17 cellular contexts compared by ENCODE assay signal in genomic region chr10:78371118-78371517, GRCh38.
DNase-seq lines count a peak whose midpoint lies in the region; ATAC-seq and TF ChIP-seq lines count a peak whose summit lies in the region.
"Had no signal": no experiment of that assay in that cellular context is flagged by ENCODE, and none has a peak within 500 bp of the region (broad histone marks: within the 10 kb centered on the region; RNA-seq: fewer than 3 reads in every experiment).

No MANE protein-coding gene starts in this region.

- H2BK12ac ChIP-seq in trophoblast cell (ENCODE audit: low read length) = no peak overlapping the region

- H3K4me3 Mint-ChIP-seq in GM23338 = no peak overlapping the region
- no peak overlapping the region for H3K4me3 Mint-ChIP-seq in endodermal cell

- 69 to 71% methylated on average over 4 of the region's 4 CpGs for WGBS in endodermal cell (ENCODE audit: insufficient coverage in 1 of 2, insufficient read length in 1 of 2), 2 experiments
- no CpG with 5 or more reads among the region's 4 CpGs for WGBS in trophoblast cell (ENCODE audit: extremely low coverage, insufficient coverage, insufficient read length)

- no peaks in the 10 kb centered on the region for H3F3A ChIP-seq in GM23338 (replicated peaks; ENCODE audit: low read depth)

- H4K12ac ChIP-seq in trophoblast cell (ENCODE audit: low read depth, low read length) = no peak overlapping the region

- H2AK5ac ChIP-seq in trophoblast cell (ENCODE audit: low read length) = no peak overlapping the region

- H3K9ac ChIP-seq in endodermal cell (ENCODE audit: extremely low read depth, low read length, poor library complexity, severe bottlenecking) (no peak overlapping the region), trophoblast cell (ENCODE audit: low read length) (no peak overlapping the region)
- H3K9ac ChIP-seq: GM23248 had no signal

- no peak overlapping the region for H3K4ac ChIP-seq in trophoblast cell (ENCODE audit: low read depth, low read length)

- TF ChIP-seq CTCF in GM23338 (conservative IDR thresholded peaks at IDR 0.05; ENCODE audit: low read depth in 2 of 2) (no peak), endodermal cell (conservative IDR thresholded peaks at IDR 0.05) (no peak)

- H3K27me3 ChIP-seq in GM23338 (ENCODE audit: insufficient read depth) (no peaks in the 10 kb centered on the region), endodermal cell (ENCODE audit: control insufficient read depth, insufficient read depth, low read length, poor library complexity, severe bottlenecking) (no peaks in the 10 kb centered on the region), trophoblast cell (ENCODE audit: insufficient read depth, low read length) (no peaks in the 10 kb centered on the region)
- H3K27me3 ChIP-seq: upper lobe of left lung had no signal

- ATAC-seq in GM23338 (peak; percentile 78), HG03521 (IDR thresholded peaks at IDR 0.05; ENCODE audit: unreplicated experiment) (no peak), GM21576 (IDR thresholded peaks at IDR 0.05; ENCODE audit: unreplicated experiment) (no peak)
- ATAC-seq: stimulated activated naive CD8-positive, alpha-beta T cell treated with anti-CD3 and anti-CD28 coated beads, Interleukin-15, Interleukin-2, amounts not matched to agents 100 U/mL and 50 U/mL, for 24 hours had no signal

- no peaks in the 10 kb centered on the region for H3K4me1 ChIP-seq in GM23338 (ENCODE audit: insufficient read depth)
- no peaks in the 10 kb centered on the region for H3K4me1 ChIP-seq in endodermal cell (ENCODE audit: control insufficient read depth, insufficient read depth, low read length)
- peaks cover 13% of the 10 kb centered on the region in 2 experiments for H3K4me1 ChIP-seq in trophoblast cell (ENCODE audit: control insufficient read depth in 1 of 2, insufficient read depth in 2 of 2, low read length in 2 of 2)
- H3K4me1 ChIP-seq: Caco-2, upper lobe of left lung had no signal

- no peaks in the 10 kb centered on the region for H4K20me1 ChIP-seq in GM23338 (replicated peaks; ENCODE audit: insufficient read depth)

- H3K79me1 ChIP-seq in trophoblast cell (ENCODE audit: low read length) = peaks cover 26% of the 10 kb centered on the region

- H2BK120ac ChIP-seq in trophoblast cell (ENCODE audit: insufficient read depth, low read length, poor library complexity) = peak overlapping the region; percentile 11

- no peak overlapping the region for H3K14ac ChIP-seq in trophoblast cell (ENCODE audit: low read length)

- no peak overlapping the region for H4K8ac ChIP-seq in trophoblast cell (ENCODE audit: low read depth, low read length)

- H3K9me3 Mint-ChIP-seq in GM23338 (no peaks in the 10 kb centered on the region), endodermal cell (no peaks in the 10 kb centered on the region)

- H3K36me3 Mint-ChIP-seq in GM23338 (ENCODE audit: low read depth) (no peaks in the 10 kb centered on the region), endodermal cell (ENCODE audit: low read depth) (no peaks in the 10 kb centered on the region)

- DNase-seq in GM23338 (ENCODE audit: low spot score) = no peak
- peak; percentile 27 for DNase-seq in NCI-H82 treated with DMSO at 0.1 percent for 48 hours (lab: John Stamatoyannopoulos, UW; ENCODE audit: unreplicated experiment)
- DNase-seq in endodermal cell = peak; percentile 66
- no peak for DNase-seq in trophoblast cell
- DNase-seq in Ammon's horn (ENCODE audit: low spot score) = no peak
- DNase-seq: activated CD4-positive, alpha-beta T cell treated with anti-CD3 and anti-CD28 coated beads for 4 hours; activated CD8-positive, alpha-beta memory T cell treated with anti-CD3 and anti-CD28 coated beads, Interleukin-2, amount 50 U/mL, for 4 hours; activated naive CD4-positive, alpha-beta T cell treated with Interleukin-2 at 50 U/mL for 16 hours; AML-193; Caco-2; GM23248; NCI-H345; stimulated activated CD4-positive, alpha-beta T cell treated with anti-CD3 and anti-CD28 coated beads, Interleukin-2, amount 100 ng/mL, for 24 hours; stimulated activated naive CD8-positive, alpha-beta T cell treated with anti-CD3 and anti-CD28 coated beads, Interleukin-15, Interleukin-2, amounts not matched to agents 100 U/mL and 50 U/mL, for 24 hours; upper lobe of left lung had no signal

- no peak overlapping the region for H3K23ac ChIP-seq in trophoblast cell (ENCODE audit: low read length)

- H3K4me2 ChIP-seq in GM23338 (no peak overlapping the region), trophoblast cell (ENCODE audit: low read length) (no peak overlapping the region)

- H3K18ac ChIP-seq in trophoblast cell (ENCODE audit: low read length) = no peak overlapping the region

- H3K9me3 ChIP-seq in endodermal cell (ENCODE audit: control insufficient read depth, low read length) (no peaks in the 10 kb centered on the region), trophoblast cell (ENCODE audit: insufficient read depth, low read depth, low read length) (no peaks in the 10 kb centered on the region)
- H3K9me3 ChIP-seq: Caco-2, upper lobe of left lung had no signal

- H3K36me3 ChIP-seq in GM23338 (ENCODE audit: insufficient read depth) (no peaks in the 10 kb centered on the region), endodermal cell (ENCODE audit: control insufficient read depth, insufficient read depth, low read length) (no peaks in the 10 kb centered on the region), trophoblast cell (ENCODE audit: control insufficient read depth in 1 of 2, insufficient read depth in 2 of 2, low read length in 2 of 2) (no peaks in the 10 kb centered on the region)
- H3K36me3 ChIP-seq: upper lobe of left lung had no signal

- no peak overlapping the region for H2BK5ac ChIP-seq in trophoblast cell (ENCODE audit: low read depth, low read length, poor library complexity)

- H3K4me3 ChIP-seq in GM23338 (no peak overlapping the region), endodermal cell (ENCODE audit: low read length) (no peak overlapping the region), trophoblast cell (ENCODE audit: low read depth, low read length) (no peak overlapping the region)
- H3K4me3 ChIP-seq: GM23248, upper lobe of left lung had no signal

- H3K27ac Mint-ChIP-seq in GM23338 (no peak overlapping the region), endodermal cell (no peak overlapping the region)

- no peaks in the 10 kb centered on the region for H3K9me2 ChIP-seq in GM23338 (ENCODE audit: insufficient read depth)

- H3K79me2 ChIP-seq in GM23338 (replicated peaks; ENCODE audit: insufficient read depth) (no peaks in the 10 kb centered on the region), trophoblast cell (ENCODE audit: control insufficient read depth, insufficient read depth, low read length, poor library complexity) (no peaks in the 10 kb centered on the region)

- peaks cover 7% of the 10 kb centered on the region for H3K4me1 Mint-ChIP-seq in GM23338
- H3K4me1 Mint-ChIP-seq in endodermal cell = peaks cover 20% of the 10 kb centered on the region

- H3K27me3 Mint-ChIP-seq in GM23338 (ENCODE audit: insufficient read depth, low read depth, poor library complexity) (peaks cover 6% of the 10 kb centered on the region), endodermal cell (ENCODE audit: insufficient read depth) (peaks cover 10% of the 10 kb centered on the region)

- no peak overlapping the region for H2AFZ ChIP-seq in GM23338
- H2AFZ ChIP-seq in trophoblast cell (ENCODE audit: insufficient read depth, low read length, poor library complexity) = no peak overlapping the region
- H2AFZ ChIP-seq: GM23248 had no signal

- H4K91ac ChIP-seq in trophoblast cell (ENCODE audit: low read depth, low read length) = peak overlapping the region; percentile 52

- no peak overlapping the region for H3K27ac ChIP-seq in GM23338 (ENCODE audit: low read depth)
- no peak overlapping the region for H3K27ac ChIP-seq in endodermal cell (ENCODE audit: low read depth, low read length)
- H3K27ac ChIP-seq in trophoblast cell (ENCODE audit: low read depth, low read length) = no peak overlapping the region
- H3K27ac ChIP-seq: GM23248, upper lobe of left lung had no signal

TF ChIP-seq in GM23338, 12 proteins besides CTCF, POLR2A, EP300 and RAD21 (continues in another document):
- TF ChIP-seq ZNF114 (CRISPR knock-in tag; IDR thresholded peaks at IDR 0.05) = no peak
- no peak for TF ChIP-seq EZH2phosphoT487 (IDR thresholded peaks at IDR 0.05; ENCODE audit: unreplicated experiment)
- no peak for TF ChIP-seq EZH2 (IDR thresholded peaks at IDR 0.05; ENCODE audit: low read depth, unreplicated experiment)
- TF ChIP-seq STAT1 (IDR thresholded peaks at IDR 0.05; ENCODE audit: unreplicated experiment) = no peak
- no peak for TF ChIP-seq ZNF331 (CRISPR knock-in tag; IDR thresholded peaks at IDR 0.05; ENCODE audit: low read depth)
- no peak for TF ChIP-seq JUNB (IDR thresholded peaks at IDR 0.05; ENCODE audit: unreplicated experiment)
- no peak for TF ChIP-seq REST (IDR thresholded peaks at IDR 0.05; ENCODE audit: unreplicated experiment)
- no peak for TF ChIP-seq NANOG (IDR thresholded peaks at IDR 0.05; ENCODE audit: borderline replicate concordance)

Comparison
In these comparisons a context has a peak if more than half of its experiments do, and no peak if none do; other contexts are left out.
1. DNase-seq: peak in NCI-H82 treated with DMSO at 0.1 percent for 48 hours (single experiment) and endodermal cell (single experiment); none in GM23338 (single experiment), trophoblast cell (0 of 2) and Ammon's horn (single experiment).